In the genomic region with DNA sequence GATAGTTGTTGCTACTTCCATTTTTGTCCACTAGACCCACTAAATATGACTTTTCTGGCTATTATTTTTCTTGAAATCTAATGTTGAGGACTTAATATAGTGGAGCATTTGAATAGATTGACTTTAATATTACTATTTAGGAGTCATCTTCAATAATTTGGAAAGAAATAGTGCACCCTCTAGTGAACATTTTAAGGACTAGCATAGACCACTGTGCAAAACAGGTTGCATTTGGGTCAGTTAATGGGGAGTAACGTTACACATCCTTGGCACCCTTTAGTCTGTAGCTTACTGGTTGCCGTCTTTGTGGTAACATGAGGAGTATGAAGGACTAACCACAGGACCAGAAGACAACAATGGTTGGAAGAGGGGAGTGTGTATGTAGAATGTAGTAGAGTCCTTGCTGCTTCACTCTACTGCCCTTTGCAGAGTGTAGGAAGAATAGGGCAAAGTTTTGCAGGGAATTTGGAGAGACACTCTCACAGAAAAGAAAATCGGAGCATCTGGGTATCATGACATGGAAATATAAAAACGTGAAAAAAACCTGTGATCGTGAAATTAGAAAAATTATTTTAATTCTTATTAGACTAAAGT, we compare ENCODE assay signal across 1 cellular context.
TF ChIP-seq lines count a peak whose summit lies in the region.

No MANE protein-coding gene starts in this region.

TF ChIP-seq in GM23338, 12 proteins besides CTCF, POLR2A, EP300 and RAD21 (continued from another document):
- TF ChIP-seq, protein P1, sequence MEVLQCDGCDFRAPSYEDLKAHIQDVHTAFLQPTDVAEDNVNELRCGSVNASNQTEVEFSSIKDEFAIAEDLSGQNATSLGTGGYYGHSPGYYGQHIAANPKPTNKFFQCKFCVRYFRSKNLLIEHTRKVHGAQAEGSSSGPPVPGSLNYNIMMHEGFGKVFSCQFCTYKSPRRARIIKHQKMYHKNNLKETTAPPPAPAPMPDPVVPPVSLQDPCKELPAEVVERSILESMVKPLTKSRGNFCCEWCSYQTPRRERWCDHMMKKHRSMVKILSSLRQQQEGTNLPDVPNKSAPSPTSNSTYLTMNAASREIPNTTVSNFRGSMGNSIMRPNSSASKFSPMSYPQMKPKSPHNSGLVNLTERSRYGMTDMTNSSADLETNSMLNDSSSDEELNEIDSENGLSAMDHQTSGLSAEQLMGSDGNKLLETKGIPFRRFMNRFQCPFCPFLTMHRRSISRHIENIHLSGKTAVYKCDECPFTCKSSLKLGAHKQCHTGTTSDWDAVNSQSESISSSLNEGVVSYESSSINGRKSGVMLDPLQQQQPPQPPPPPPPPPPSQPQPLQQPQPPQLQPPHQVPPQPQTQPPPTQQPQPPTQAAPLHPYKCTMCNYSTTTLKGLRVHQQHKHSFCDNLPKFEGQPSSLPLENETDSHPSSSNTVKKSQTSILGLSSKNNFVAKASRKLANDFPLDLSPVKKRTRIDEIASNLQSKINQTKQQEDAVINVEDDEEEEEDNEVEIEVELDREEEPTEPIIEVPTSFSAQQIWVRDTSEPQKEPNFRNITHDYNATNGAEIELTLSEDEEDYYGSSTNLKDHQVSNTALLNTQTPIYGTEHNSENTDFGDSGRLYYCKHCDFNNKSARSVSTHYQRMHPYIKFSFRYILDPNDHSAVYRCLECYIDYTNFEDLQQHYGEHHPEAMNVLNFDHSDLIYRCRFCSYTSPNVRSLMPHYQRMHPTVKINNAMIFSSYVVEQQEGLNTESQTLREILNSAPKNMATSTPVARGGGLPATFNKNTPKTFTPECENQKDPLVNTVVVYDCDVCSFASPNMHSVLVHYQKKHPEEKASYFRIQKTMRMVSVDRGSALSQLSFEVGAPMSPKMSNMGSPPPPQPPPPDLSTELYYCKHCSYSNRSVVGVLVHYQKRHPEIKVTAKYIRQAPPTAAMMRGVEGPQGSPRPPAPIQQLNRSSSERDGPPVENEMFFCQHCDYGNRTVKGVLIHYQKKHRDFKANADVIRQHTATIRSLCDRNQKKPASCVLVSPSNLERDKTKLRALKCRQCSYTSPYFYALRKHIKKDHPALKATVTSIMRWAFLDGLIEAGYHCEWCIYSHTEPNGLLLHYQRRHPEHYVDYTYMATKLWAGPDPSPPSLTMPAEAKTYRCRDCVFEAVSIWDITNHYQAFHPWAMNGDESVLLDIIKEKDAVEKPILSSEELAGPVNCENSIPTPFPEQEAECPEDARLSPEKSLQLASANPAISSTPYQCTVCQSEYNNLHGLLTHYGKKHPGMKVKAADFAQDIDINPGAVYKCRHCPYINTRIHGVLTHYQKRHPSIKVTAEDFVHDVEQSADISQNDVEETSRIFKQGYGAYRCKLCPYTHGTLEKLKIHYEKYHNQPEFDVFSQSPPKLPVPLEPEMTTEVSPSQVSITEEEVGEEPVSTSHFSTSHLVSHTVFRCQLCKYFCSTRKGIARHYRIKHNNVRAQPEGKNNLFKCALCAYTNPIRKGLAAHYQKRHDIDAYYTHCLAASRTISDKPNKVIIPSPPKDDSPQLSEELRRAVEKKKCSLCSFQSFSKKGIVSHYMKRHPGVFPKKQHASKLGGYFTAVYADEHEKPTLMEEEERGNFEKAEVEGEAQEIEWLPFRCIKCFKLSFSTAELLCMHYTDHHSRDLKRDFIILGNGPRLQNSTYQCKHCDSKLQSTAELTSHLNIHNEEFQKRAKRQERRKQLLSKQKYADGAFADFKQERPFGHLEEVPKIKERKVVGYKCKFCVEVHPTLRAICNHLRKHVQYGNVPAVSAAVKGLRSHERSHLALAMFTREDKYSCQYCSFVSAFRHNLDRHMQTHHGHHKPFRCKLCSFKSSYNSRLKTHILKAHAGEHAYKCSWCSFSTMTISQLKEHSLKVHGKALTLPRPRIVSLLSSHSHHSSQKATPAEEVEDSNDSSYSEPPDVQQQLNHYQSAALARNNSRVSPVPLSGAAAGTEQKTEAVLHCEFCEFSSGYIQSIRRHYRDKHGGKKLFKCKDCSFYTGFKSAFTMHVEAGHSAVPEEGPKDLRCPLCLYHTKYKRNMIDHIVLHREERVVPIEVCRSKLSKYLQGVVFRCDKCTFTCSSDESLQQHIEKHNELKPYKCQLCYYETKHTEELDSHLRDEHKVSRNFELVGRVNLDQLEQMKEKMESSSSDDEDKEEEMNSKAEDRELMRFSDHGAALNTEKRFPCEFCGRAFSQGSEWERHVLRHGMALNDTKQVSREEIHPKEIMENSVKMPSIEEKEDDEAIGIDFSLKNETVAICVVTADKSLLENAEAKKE (CRISPR knock-in tag; IDR thresholded peaks at IDR 0.05): no peak
- TF ChIP-seq, protein P2, sequence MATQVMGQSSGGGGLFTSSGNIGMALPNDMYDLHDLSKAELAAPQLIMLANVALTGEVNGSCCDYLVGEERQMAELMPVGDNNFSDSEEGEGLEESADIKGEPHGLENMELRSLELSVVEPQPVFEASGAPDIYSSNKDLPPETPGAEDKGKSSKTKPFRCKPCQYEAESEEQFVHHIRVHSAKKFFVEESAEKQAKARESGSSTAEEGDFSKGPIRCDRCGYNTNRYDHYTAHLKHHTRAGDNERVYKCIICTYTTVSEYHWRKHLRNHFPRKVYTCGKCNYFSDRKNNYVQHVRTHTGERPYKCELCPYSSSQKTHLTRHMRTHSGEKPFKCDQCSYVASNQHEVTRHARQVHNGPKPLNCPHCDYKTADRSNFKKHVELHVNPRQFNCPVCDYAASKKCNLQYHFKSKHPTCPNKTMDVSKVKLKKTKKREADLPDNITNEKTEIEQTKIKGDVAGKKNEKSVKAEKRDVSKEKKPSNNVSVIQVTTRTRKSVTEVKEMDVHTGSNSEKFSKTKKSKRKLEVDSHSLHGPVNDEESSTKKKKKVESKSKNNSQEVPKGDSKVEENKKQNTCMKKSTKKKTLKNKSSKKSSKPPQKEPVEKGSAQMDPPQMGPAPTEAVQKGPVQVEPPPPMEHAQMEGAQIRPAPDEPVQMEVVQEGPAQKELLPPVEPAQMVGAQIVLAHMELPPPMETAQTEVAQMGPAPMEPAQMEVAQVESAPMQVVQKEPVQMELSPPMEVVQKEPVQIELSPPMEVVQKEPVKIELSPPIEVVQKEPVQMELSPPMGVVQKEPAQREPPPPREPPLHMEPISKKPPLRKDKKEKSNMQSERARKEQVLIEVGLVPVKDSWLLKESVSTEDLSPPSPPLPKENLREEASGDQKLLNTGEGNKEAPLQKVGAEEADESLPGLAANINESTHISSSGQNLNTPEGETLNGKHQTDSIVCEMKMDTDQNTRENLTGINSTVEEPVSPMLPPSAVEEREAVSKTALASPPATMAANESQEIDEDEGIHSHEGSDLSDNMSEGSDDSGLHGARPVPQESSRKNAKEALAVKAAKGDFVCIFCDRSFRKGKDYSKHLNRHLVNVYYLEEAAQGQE (IDR thresholded peaks at IDR 0.05; ENCODE audit: unreplicated experiment): no peak
